6 cellular contexts compared by ENCODE assay signal in genomic region chr7:102439963-102440795, GRCh38.
DNase-seq lines count a peak whose midpoint lies in the region; ATAC-seq and TF ChIP-seq lines count a peak whose summit lies in the region.

No MANE protein-coding gene starts in this region.

- no peaks in the 10 kb centered on the region for H3K9me3 ChIP-seq in MM.1S (replicated peaks; ENCODE audit: insufficient read depth, low read length)

- H3K4me2 ChIP-seq in MM.1S (ENCODE audit: low read depth, low read length), result peak overlapping the region; percentile 42; the same call in 1 of the 2 replicates

- peak overlapping the region; percentile 98; the same call in 1 of the 2 replicates for H3K27ac ChIP-seq in MM.1S (ENCODE audit: low read length)

- H3K36me3 ChIP-seq in MM.1S (replicated peaks; ENCODE audit: insufficient read depth, low read length), result 0 out of 2 replicates have a peak, but pooled peaks cover 4% of the 10 kb centered on the region

- no peak for TF ChIP-seq CTCF in MM.1S (IDR thresholded peaks at IDR 0.05; ENCODE audit: low read length)

- H3K27me3 ChIP-seq in MM.1S (replicated peaks; ENCODE audit: insufficient read depth, low read length), result no peaks in the 10 kb centered on the region

- no peak overlapping the region for H3K4me3 ChIP-seq in MM.1S (ENCODE audit: low read length)

- no peaks in the 10 kb centered on the region for H4K20me1 ChIP-seq in MM.1S (ENCODE audit: insufficient read depth, low read length)

- H3K4me1 ChIP-seq in MM.1S (ENCODE audit: low read length), result peaks cover 52% of the 10 kb centered on the region

- ATAC-seq in HG03196 (IDR thresholded peaks at IDR 0.05; ENCODE audit: unreplicated experiment), result no peak

- H3K79me2 ChIP-seq in MM.1S (ENCODE audit: low read length), result peaks cover 59% of the 10 kb centered on the region

- H3K9me2 ChIP-seq in MM.1S (replicated peaks; ENCODE audit: insufficient read depth, low read length), result no peaks in the 10 kb centered on the region

- H3F3A ChIP-seq in MM.1S (ENCODE audit: insufficient read depth, low read length), result peaks cover 67% of the 10 kb centered on the region

- no peak overlapping the region for H2AFZ ChIP-seq in MM.1S (ENCODE audit: low read length)

- H3K9ac ChIP-seq in MM.1S (ENCODE audit: low read length), result peak overlapping the region; percentile 46; the same call in 1 of the 2 replicates

- DNase-seq in MM.1S (no peak), fibroblast of peridontal ligament (ENCODE audit: extremely low read depth) (peak; percentile 33), smooth muscle cell of the brain vasculature (ENCODE audit: low read depth, low spot score) (peak; percentile 21), NCI-H1930 (lab: John Stamatoyannopoulos, UW) (no peak)
- no peak for DNase-seq in activated CD8-positive, alpha-beta memory T cell treated with anti-CD3 and anti-CD28 coated beads, Interleukin-2, amount 50 U/mL, for 48 hours

Comparison
In these comparisons a context has a peak if more than half of its experiments do, and no peak if none do; other contexts are left out.
1. DNase-seq: peak in fibroblast of peridontal ligament (single experiment) and smooth muscle cell of the brain vasculature (single experiment); none in MM.1S (single experiment), NCI-H1930 (0 of 2) and activated CD8-positive, alpha-beta memory T cell treated with anti-CD3 and anti-CD28 coated beads, Interleukin-2, amount 50 U/mL, for 48 hours (single experiment).